Comparison of ENCODE assay signal across 10 cellular contexts in genomic region chr6:1947922-1948321, GRCh38.
"Had no signal": no experiment of that assay in that cellular context is flagged by ENCODE, and none has a peak within 500 bp of the region (broad histone marks: within the 10 kb centered on the region; RNA-seq: fewer than 3 reads in every experiment).

No MANE protein-coding gene starts in this region.

- H3K9ac ChIP-seq: GM23248 had no signal

- H3K4me3 ChIP-seq: GM23248, GM23338, HAP-1 had no signal

- H2AFZ ChIP-seq: GM23248, GM23338 had no signal

- H3K27ac Mint-ChIP-seq: GM23338, HFFc6 had no signal

- H3K9me3 Mint-ChIP-seq: GM23338, HFFc6 had no signal

- H3K9me3 ChIP-seq: HAP-1 had no signal

- FAIRE-seq: H1, H54 had no signal

- H3K36me3 ChIP-seq: HAP-1 had no signal

- DNase-seq: GM23248, GOT3, H7, HCEC 1CT, HFFc6 had no signal

- H3K4me3 Mint-ChIP-seq: GM23338, HFFc6 had no signal

- H3K4me2 ChIP-seq: GM23338 had no signal

- ATAC-seq: GM23338, HCT116 had no signal

- H3K4me1 ChIP-seq: HAP-1 had no signal

- H3K27ac ChIP-seq: GM23248 had no signal
